In the genomic region with DNA sequence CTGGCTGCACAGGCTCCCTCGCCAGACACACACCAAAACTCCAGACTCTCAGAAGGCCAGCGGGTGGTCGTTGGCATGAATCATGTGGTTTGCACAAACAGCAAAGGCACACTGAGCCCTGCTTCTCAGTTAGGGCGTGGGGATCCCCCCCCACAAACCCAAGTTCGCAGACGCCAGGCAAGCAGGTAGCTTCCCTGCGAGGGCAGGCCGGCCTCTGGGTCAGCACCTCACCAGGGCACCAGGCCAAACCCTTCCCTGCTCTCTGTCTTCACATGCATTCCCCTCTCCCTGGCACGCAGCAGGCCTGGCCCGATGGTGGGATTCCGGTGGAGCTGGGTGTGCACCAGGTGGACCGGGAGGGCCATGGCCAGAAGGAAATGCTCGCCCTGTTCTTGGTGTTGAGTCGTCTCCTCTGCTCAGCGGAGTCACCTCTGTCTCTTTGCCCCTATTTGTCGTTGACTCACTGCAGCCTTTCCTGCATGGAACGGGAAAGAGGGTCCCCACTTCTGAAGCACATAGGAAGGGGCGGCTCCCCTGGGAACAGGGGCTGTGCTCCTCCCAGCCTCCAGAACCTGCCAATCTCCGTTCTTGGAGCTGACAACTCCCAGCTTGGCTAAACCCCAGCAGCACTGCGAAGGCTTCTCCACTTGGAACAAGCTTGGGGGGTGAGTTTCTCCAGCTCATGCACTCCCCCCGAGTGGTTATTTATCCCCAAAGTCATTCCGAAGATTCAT, we compare ENCODE assay signal across 24 cellular contexts. TPM values are rescaled to one million over a fixed set of nuclear protein-coding genes. Genes with fewer than 3 reads are reported as not detected.
DNase-seq lines count a peak whose midpoint lies in the region; ATAC-seq and TF ChIP-seq lines count a peak whose summit lies in the region.
"Had no signal": no experiment of that assay in that cellular context is flagged by ENCODE, and none has a peak within 500 bp of the region (broad histone marks: within the 10 kb centered on the region; RNA-seq: fewer than 3 reads in every experiment).

No MANE protein-coding gene starts in this region.

- H4K20me1 ChIP-seq in Karpas-422 (ENCODE audit: insufficient read depth, low read depth, low read length), result no peaks in the 10 kb centered on the region

- H3K27me3 ChIP-seq in layer of hippocampus (ENCODE audit: control insufficient read depth, insufficient read depth, low read length) (no peaks in the 10 kb centered on the region), Karpas-422 (ENCODE audit: low read length) (peaks cover 3% of the 10 kb centered on the region; the same call in 1 of the 2 replicates)
- H3K27me3 ChIP-seq: SJCRH30 had no signal

- H3K9me3 Mint-ChIP-seq in brain, result peaks cover 0 to 5% (median 2%) of the 10 kb centered on the region in 5 experiments

- in situ Hi-C loops in G401 (cut with HindIII; ENCODE audit: low sequenced_read_pairs), result no loop called here

- H3K4me1 Mint-ChIP-seq in brain, result peaks cover 70% of the 10 kb centered on the region
- H3K4me1 Mint-ChIP-seq: CD4-positive, alpha-beta memory T cell had no signal

- H3K4me1 ChIP-seq in Karpas-422 (ENCODE audit: low read length), result peaks cover 35% of the 10 kb centered on the region
- H3K4me1 ChIP-seq: A549, SJCRH30 had no signal

- peak; percentile 28 for ATAC-seq in sciatic nerve
- no peak for ATAC-seq in GM21447 (IDR thresholded peaks at IDR 0.05; ENCODE audit: unreplicated experiment)
- ATAC-seq: A549, SK-N-SH treated with all-trans-retinoic acid at 6 μM for 48 hours had no signal

- no peaks in the 10 kb centered on the region for H3K79me2 ChIP-seq in Karpas-422 (ENCODE audit: low read length)

- peaks cover under 1% of the 10 kb centered on the region; the same call in 1 of the 2 replicates for H3K9me3 ChIP-seq in Karpas-422 (ENCODE audit: low read length)
- H3K9me3 ChIP-seq: A549, SJCRH30 had no signal

- no peak overlapping the region for H3K4me3 Mint-ChIP-seq in brain
- H3K4me3 Mint-ChIP-seq: CD4-positive, alpha-beta memory T cell had no signal

- H2AFZ ChIP-seq in Karpas-422 (ENCODE audit: low read length), result no peak overlapping the region

- DNase-seq in G401 (ENCODE audit: low spot score) (peak; percentile 14), sciatic nerve (ENCODE audit: low spot score) (no peak), Karpas-422 (no peak), RKO (ENCODE audit: low spot score) (no peak)
- DNase-seq: AML-193; CD4-positive, alpha-beta memory T cell; COR-L47; DMS53; H7; Kasumi-1; NCI-H1105; NCI-H1436 treated with DMSO at 0.1 percent for 48 hours; NCI-H187 treated with DMSO at 0.1 percent for 48 hours; NCI-H2171 treated with DMSO at 0.1 percent for 48 hours; NCI-H345; NCI-H510A treated with DMSO at 0.1 percent for 48 hours; NCI-H748 treated with DMSO at 0.1 percent for 48 hours; SJCRH30 had no signal

- H3K36me3 Mint-ChIP-seq in brain, result peaks cover 5% of the 10 kb centered on the region
- H3K36me3 Mint-ChIP-seq: CD4-positive, alpha-beta memory T cell had no signal

- H3K36me3 ChIP-seq in Karpas-422 (ENCODE audit: insufficient read depth, low read length), result no peaks in the 10 kb centered on the region; the same call in 1 of the 2 replicates
- H3K36me3 ChIP-seq: SJCRH30 had no signal

- H3K27ac Mint-ChIP-seq in brain, result peak overlapping the region; percentile 27 to 81 (median 72)
- H3K27ac Mint-ChIP-seq: CD4-positive, alpha-beta memory T cell had no signal

- H3K27ac ChIP-seq in layer of hippocampus (ENCODE audit: low read depth, low read length) (peak overlapping the region; percentile 73), Karpas-422 (ENCODE audit: low read length) (no peak overlapping the region)
- H3K27ac ChIP-seq: A549, SJCRH30 had no signal

- H3K4me3 ChIP-seq in Karpas-422 (ENCODE audit: low read length), result no peak overlapping the region
- H3K4me3 ChIP-seq: A549, SJCRH30 had no signal

- TF ChIP-seq CTCF in brain (conservative IDR thresholded peaks at IDR 0.05), result no peak

- intact Hi-C loops in sciatic nerve (cut with DNase I), result no loop called here

- H3K9me2 ChIP-seq in Karpas-422 (replicated peaks; ENCODE audit: insufficient read depth, low read length), result no peaks in the 10 kb centered on the region

- H3K9ac ChIP-seq in Karpas-422 (ENCODE audit: low read length), result no peak overlapping the region

- no peaks in the 10 kb centered on the region for H3K27me3 Mint-ChIP-seq in brain

- no peak overlapping the region for H3K4me2 ChIP-seq in Karpas-422 (ENCODE audit: low read depth, low read length, poor library complexity, severe bottlenecking)
- H3K4me2 ChIP-seq: A549 had no signal

RNA-seq across cellular contexts. Expression of gene SORCS2, which starts 51.4 kb away (rescaled TPM):
- under 0.01 TPM in 1 of 2 replicates, not detected in the other for total RNA-seq in G401 (2014; rRNA removed; shearing (Covaris generic))
- 18.8 TPM for polyA plus RNA-seq in brain (ENCODE audit: insufficient read depth, low read depth, low replicate concordance)
- 52.5 TPM for total RNA-seq in sciatic nerve
- not detected in 2 replicates for total RNA-seq in Karpas-422 (2014; rRNA removed; shearing (Covaris generic); ENCODE audit: low replicate concordance)
- total RNA-seq: CD4-positive, alpha-beta memory T cell; HT-29 had no signal
- polyA plus RNA-seq: CD4-positive, alpha-beta memory T cell had no signal

Comparison
In these comparisons a context has a peak if more than half of its experiments do, and no peak if none do; other contexts are left out.
1. RNA of gene SORCS2, which starts 51.4 kb away (total RNA-seq): 52.5 TPM in sciatic nerve (single experiment); under 0.01 TPM in G401 and not detected in Karpas-422; every median in the first group is over 10 times any median in the second.